Comparison of ENCODE assay signal across 18 cellular contexts in the genomic region with DNA sequence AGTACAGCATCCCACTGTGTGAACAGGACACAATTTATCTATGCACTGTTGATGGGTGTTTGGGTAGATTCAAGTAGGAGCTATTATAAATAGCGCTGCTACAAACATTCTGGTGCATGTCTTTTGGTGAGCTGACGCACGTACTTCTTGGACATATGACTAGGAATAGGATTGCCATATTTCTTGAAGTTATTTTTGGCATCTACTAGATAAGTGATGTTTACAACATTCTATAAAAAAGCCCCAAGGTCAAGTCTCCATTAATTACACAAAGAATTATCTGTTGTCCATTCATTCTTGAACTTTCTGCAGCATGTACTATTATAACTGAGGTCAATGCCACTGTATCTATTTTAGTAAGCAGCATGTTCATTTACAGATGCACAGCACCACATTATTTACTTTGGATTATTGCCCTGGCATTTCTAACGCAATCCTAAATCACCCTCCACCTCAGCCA.
DNase-seq lines count a peak whose midpoint lies in the region; ATAC-seq and TF ChIP-seq lines count a peak whose summit lies in the region.
"Had no signal": no experiment of that assay in that cellular context is flagged by ENCODE, and none has a peak within 500 bp of the region (broad histone marks: within the 10 kb centered on the region; RNA-seq: fewer than 3 reads in every experiment).

No MANE protein-coding gene starts in this region.

- intact Hi-C loops in left cardiac atrium (cut with DNase I) (loop anchor here in 1 of 2 donors (5.0 to 10.0 kb wide), 2 partner anchors 64 to 134 kb away; no protein-coding TSS in a partner anchor), sciatic nerve (cut with DNase I) (no loop called here), esophagus squamous epithelium (cut with DNase I) (no loop called here)

- no peak for TF ChIP-seq POLR2A in esophagus squamous epithelium (IDR thresholded peaks at IDR 0.05)

- peaks cover 0 to 6% (median 0%) of the 10 kb centered on the region in 3 donors for H3K36me3 ChIP-seq in esophagus squamous epithelium

- no peaks in the 10 kb centered on the region for H3K4me1 ChIP-seq in esophagus squamous epithelium
- H3K4me1 ChIP-seq: BLaER1 had no signal

- DNase-seq in NCI-H1694 (lab: John Stamatoyannopoulos, UW) (peak; percentile 6), NCI-H1694 treated with DMSO at 0.1 percent for 48 hours (lab: John Stamatoyannopoulos, UW) (no peak), choroid plexus epithelial cell (ENCODE audit: low read depth) (peak; percentile 10), left cardiac atrium (no peak), sciatic nerve (ENCODE audit: low spot score) (no peak), esophagus squamous epithelium (lab: John Stamatoyannopoulos, UW) (no peak), GOT3 (lab: John Stamatoyannopoulos, UW) (no peak), NCI-H748 treated with DMSO at 0.1 percent for 48 hours (lab: John Stamatoyannopoulos, UW) (no peak)
- DNase-seq: CD8-positive, alpha-beta T cell; EL; Kasumi-1; NCI-H1417 treated with DMSO at 0.1 percent for 48 hours; NCI-H2029 treated with DMSO at 0.1 percent for 48 hours; NCI-H2171 treated with DMSO at 0.1 percent for 48 hours; NCI-H82; PC-9; SK-N-SH had no signal

- no peak overlapping the region for H3K27ac ChIP-seq in esophagus squamous epithelium
- H3K27ac ChIP-seq: BLaER1, PC-9 had no signal

- WGBS in esophagus squamous epithelium, 2 donors = 55 to 72% methylated on average over 4 of the region's 4 CpGs

- no peaks in the 10 kb centered on the region for H3K27me3 ChIP-seq in esophagus squamous epithelium
- H3K27me3 ChIP-seq: BLaER1 had no signal

- no peaks in the 10 kb centered on the region for H3K9me3 ChIP-seq in esophagus squamous epithelium
- H3K9me3 ChIP-seq: SK-N-SH had no signal

- ATAC-seq in left cardiac atrium = peak; percentile 76 to 87
- ATAC-seq in sciatic nerve = peak; percentile 52
- ATAC-seq: CD8-positive, alpha-beta T cell had no signal

- TF ChIP-seq CTCF in choroid plexus epithelial cell (conservative IDR thresholded peaks at IDR 0.05; ENCODE audit: low read depth, low read length) (no peak), esophagus squamous epithelium (IDR thresholded peaks at IDR 0.05) (no peak)

- H3K4me3 ChIP-seq in choroid plexus epithelial cell (ENCODE audit: low read depth, low read length) = no peak overlapping the region
- no peak overlapping the region for H3K4me3 ChIP-seq in esophagus squamous epithelium
- H3K4me3 ChIP-seq: BLaER1, PC-9 had no signal

Comparison
In these comparisons a context has a peak if more than half of its experiments do, and no peak if none do; other contexts are left out.
1. DNase-seq: peak in NCI-H1694 (single experiment) and choroid plexus epithelial cell (single experiment); none in NCI-H1694 treated with DMSO at 0.1 percent for 48 hours (single experiment), left cardiac atrium (single experiment), sciatic nerve (single experiment), esophagus squamous epithelium (single experiment), GOT3 (single experiment) and NCI-H748 treated with DMSO at 0.1 percent for 48 hours (single experiment).